Comparison of ENCODE assay signal across 1 cellular context in genomic region chr3:35482566-35482965, GRCh38.
TF ChIP-seq lines count a peak whose summit lies in the region.

No MANE protein-coding gene starts in this region.

TF ChIP-seq in GM23338, 12 proteins besides CTCF, POLR2A, EP300 and RAD21:
- TF ChIP-seq ZNF462 (CRISPR knock-in tag; IDR thresholded peaks at IDR 0.05) = peak; percentile 62; the same call in 1 of the 2 replicates
